Comparison of ENCODE assay signal across 8 cellular contexts in genomic region chr17:77145635-77146632, GRCh38. TPM values are rescaled to one million over a fixed set of nuclear protein-coding genes. Genes with fewer than 3 reads are reported as not detected.
DNase-seq lines count a peak whose midpoint lies in the region; ATAC-seq and TF ChIP-seq lines count a peak whose summit lies in the region.

No MANE protein-coding gene starts in this region.

- H3K4me1 Mint-ChIP-seq in activated naive CD8-positive, alpha-beta T cell (ENCODE audit: low read depth), result peaks cover 60% of the 10 kb centered on the region

- H3K4me1 ChIP-seq in BLaER1 treated with 17β-estradiol and CSF1 and Interleukin-3, amounts not matched to agents 10 nM and 100 nM, result peaks cover 43 to 73% (median 54%) of the 10 kb centered on the region in 10 experiments
- H3K4me1 ChIP-seq in left ventricle myocardium inferior, result peaks cover 85% of the 10 kb centered on the region

- peaks cover 8 to 97% (median 37%) of the 10 kb centered on the region in 11 experiments; a peak in 15 of 22 replicates for H4K20me1 ChIP-seq in BLaER1 treated with 17β-estradiol and CSF1 and Interleukin-3, amounts not matched to agents 10 nM and 100 nM

- H3K27me3 ChIP-seq in BLaER1 treated with 17β-estradiol and CSF1 and Interleukin-3, amounts not matched to agents 10 nM and 100 nM, result no peaks in the 10 kb centered on the region
- H3K27me3 ChIP-seq in left ventricle myocardium inferior (ENCODE audit: low read depth), result no peaks in the 10 kb centered on the region

- no peaks in the 10 kb centered on the region for H3K9me3 Mint-ChIP-seq in activated naive CD8-positive, alpha-beta T cell (ENCODE audit: low read depth)

- peak; percentile 84 for DNase-seq in HFF-Myc (ENCODE audit: extremely low read depth, low read depth)
- peak; percentile 60 for DNase-seq in left ventricle myocardium inferior
- peak; percentile 86 for DNase-seq in retinal pigment epithelial cell (ENCODE audit: low read depth)
- no peak for DNase-seq in GOT3 (lab: John Stamatoyannopoulos, UW)
- no peak for DNase-seq in NCI-H1436 (lab: John Stamatoyannopoulos, UW)

- peaks cover 13% of the 10 kb centered on the region for H3K36me3 Mint-ChIP-seq in activated naive CD8-positive, alpha-beta T cell

- peak overlapping the region; percentile 48 for H3K27ac Mint-ChIP-seq in activated naive CD8-positive, alpha-beta T cell

- H3K4me2 ChIP-seq in BLaER1 treated with 17β-estradiol and CSF1 and Interleukin-3, amounts not matched to agents 10 nM and 100 nM, result peak overlapping the region in 10 of 11 experiments; percentile 20 to 93 (median 48); a peak in 18 of 22 replicates

- TF ChIP-seq CTCF in HFF-Myc (IDR thresholded peaks at IDR 0.05; ENCODE audit: low read depth, low read length, missing control alignments) (peak; percentile 21), left ventricle myocardium inferior (IDR thresholded peaks at IDR 0.05; ENCODE audit: borderline replicate concordance) (peak; percentile 32), retinal pigment epithelial cell (conservative IDR thresholded peaks at IDR 0.05; ENCODE audit: low read depth, low read length) (peak; percentile 43)

- H3K27me3 Mint-ChIP-seq in activated naive CD8-positive, alpha-beta T cell, result no peaks in the 10 kb centered on the region

- peak overlapping the region in 1 of 10 experiments; percentile 17; a peak in 1 of 20 replicates for H3K4me3 ChIP-seq in BLaER1 treated with 17β-estradiol and CSF1 and Interleukin-3, amounts not matched to agents 10 nM and 100 nM
- H3K4me3 ChIP-seq in HFF-Myc (replicated peaks; ENCODE audit: low read depth, low read length) (no peak overlapping the region), left ventricle myocardium inferior (peak overlapping the region; percentile 84), retinal pigment epithelial cell (ENCODE audit: low read length) (peak overlapping the region; percentile 8)

- H3K27ac ChIP-seq in BLaER1 treated with 17β-estradiol and CSF1 and Interleukin-3, amounts not matched to agents 10 nM and 100 nM, result peak overlapping the region in 5 of 11 experiments; percentile 11 to 30 (median 20); a peak in 4 of 22 replicates
- peak overlapping the region; percentile 92 for H3K27ac ChIP-seq in left ventricle myocardium inferior (replicated peaks)

- no peak for ATAC-seq in GM19463 (IDR thresholded peaks at IDR 0.05; ENCODE audit: unreplicated experiment)

- intact Hi-C loops in left ventricle myocardium inferior (cut with micrococcal nuclease), result no loop called here

- H3K9me3 ChIP-seq in BLaER1 treated with 17β-estradiol and CSF1 and Interleukin-3, amounts not matched to agents 10 nM and 100 nM (replicated peaks in 1 of 11), result no peaks in the 10 kb centered on the region
- no peaks in the 10 kb centered on the region for H3K9me3 ChIP-seq in left ventricle myocardium inferior (replicated peaks)

- no peak overlapping the region for H3K4me3 Mint-ChIP-seq in activated naive CD8-positive, alpha-beta T cell

- peak overlapping the region in 7 of 11 experiments; percentile 16 to 64 (median 38); a peak in 9 of 22 replicates for H3K9ac ChIP-seq in BLaER1 treated with 17β-estradiol and CSF1 and Interleukin-3, amounts not matched to agents 10 nM and 100 nM

- peaks cover 52 to 90% (median 80%) of the 10 kb centered on the region in 11 experiments for H3K36me3 ChIP-seq in BLaER1 treated with 17β-estradiol and CSF1 and Interleukin-3, amounts not matched to agents 10 nM and 100 nM
- peaks cover 49% of the 10 kb centered on the region for H3K36me3 ChIP-seq in left ventricle myocardium inferior

RNA-seq across cellular contexts. Expression of gene SEC14L1, which starts 5.2 kb away (rescaled TPM):
- total RNA-seq in left ventricle myocardium inferior, result 55.5 TPM

Comparison
In these comparisons a context has a peak if more than half of its experiments do, and no peak if none do; other contexts are left out.
1. DNase-seq: peak in HFF-Myc (single experiment), left ventricle myocardium inferior (single experiment) and retinal pigment epithelial cell (single experiment); none in GOT3 (single experiment) and NCI-H1436 (single experiment).
2. Peak in every context shown above with its lines, with median percentiles within 50 percentile points of each other: CTCF ChIP-seq.